ENCODE assay signal across 8 cellular contexts in the genomic region with DNA sequence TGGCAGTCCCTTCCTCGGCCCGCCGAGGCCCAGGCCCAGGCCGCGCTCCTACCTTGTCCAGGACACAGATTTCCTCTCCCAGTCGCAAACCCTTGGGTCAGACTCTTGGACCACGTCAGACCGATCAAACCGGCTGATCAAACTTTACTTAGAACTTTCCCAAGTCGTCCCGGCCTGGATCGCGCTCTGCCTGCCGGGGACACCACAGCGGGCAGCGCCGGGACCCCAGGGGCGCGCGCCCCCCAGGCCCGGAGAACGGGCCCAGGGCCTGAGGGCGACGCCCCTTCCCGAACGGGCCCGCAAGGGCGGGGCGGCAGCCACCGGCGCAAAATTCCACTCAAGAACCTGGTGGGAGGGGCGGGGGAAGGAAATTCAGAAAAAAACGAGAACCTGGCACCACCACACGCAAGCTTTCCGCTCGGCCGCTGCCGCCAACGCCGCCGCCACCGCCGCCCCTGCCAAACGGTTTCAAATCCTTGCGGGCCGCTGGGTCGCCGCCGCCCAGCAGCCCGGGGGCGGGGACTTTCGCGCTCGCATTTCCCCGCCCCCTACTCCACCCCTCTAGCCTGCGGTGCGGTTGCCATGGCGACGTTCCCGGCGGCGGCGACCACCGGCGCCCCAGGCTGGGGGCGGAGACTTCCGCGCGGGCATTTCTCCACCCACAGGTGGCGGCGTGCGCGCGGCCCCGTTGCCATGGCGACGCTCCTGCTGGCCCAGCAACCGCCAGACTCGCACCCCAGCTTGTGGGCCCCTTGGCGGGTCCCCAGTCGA. TPM values are rescaled to one million over a fixed set of nuclear protein-coding genes. Genes with fewer than 3 reads are reported as not detected.
DNase-seq lines count a peak whose midpoint lies in the region; ATAC-seq and TF ChIP-seq lines count a peak whose summit lies in the region.

A gene (minus strand): TSS at position 527 of the 771 bp plus-strand sequence.

- intact Hi-C loops in mucosa of descending colon (cut with DNase I, micrococcal nuclease), result no loop called here

- peak within 1 kb of the TSS; percentile 66 for H3K4me3 ChIP-seq in AG04450 (ENCODE audit: low read depth, low read length)
- peak within 1 kb of the TSS; percentile 74 for H3K4me3 ChIP-seq in epithelial cell of proximal tubule (ENCODE audit: low read depth, low read length)
- peak within 1 kb of the TSS; percentile 31 for H3K4me3 ChIP-seq in mucosa of descending colon

- peak within 1 kb of the TSS; percentile 47 for H3K27ac ChIP-seq in AG04450 (ENCODE audit: low read depth, low read length)

- H3K9me3 ChIP-seq in AG04450 (ENCODE audit: control insufficient read depth, insufficient read depth, low read length) (no peaks in the 10 kb centered on the region), mucosa of descending colon (no peaks in the 10 kb centered on the region)

- H3K36me3 ChIP-seq in mucosa of descending colon (ENCODE audit: low read depth), result no peaks in the 10 kb centered on the region

- CTCF ChIA-PET in AG04450 (lab: Charles Lee), result interaction anchor here (1.0 to 4.0 kb wide), 3 partner anchors 9 to 960 kb away, joined by 3 to 15 read pairs (median 4); no protein-coding TSS in a partner anchor

- peak; percentile 91 for ATAC-seq in mucosa of descending colon

- H3K27me3 ChIP-seq in AG04450 (ENCODE audit: control insufficient read depth, insufficient read depth, low read length), result no peaks in the 10 kb centered on the region

- TF ChIP-seq CTCF in AG04450 (IDR thresholded peaks at IDR 0.05; ENCODE audit: low read depth, low read length), result no peak
- no peak for TF ChIP-seq CTCF in epithelial cell of proximal tubule (conservative IDR thresholded peaks at IDR 0.05; ENCODE audit: low read depth, low read length)
- TF ChIP-seq CTCF in mucosa of descending colon (IDR thresholded peaks at IDR 0.05), result no peak

- peaks cover 5% of the 10 kb centered on the region for H3K4me1 ChIP-seq in mucosa of descending colon (ENCODE audit: low read depth)

- DNase-seq in AG04450 (ENCODE audit: low read depth, low spot score) (no peak), GM19240 (ENCODE audit: insufficient read length, low spot score) (peak; percentile 37), HS-5 (ENCODE audit: low read depth) (peak; percentile 23), NOMO-1 treated with dmso at 0.1 percent for 144 hours (lab: John Stamatoyannopoulos, UW; ENCODE audit: unreplicated experiment) (peak; percentile 67), activated T-cell treated with anti-CD3 and anti-CD28 coated beads for 24 hours (ENCODE audit: low read depth) (peak; percentile 77), epithelial cell of proximal tubule (ENCODE audit: low read depth) (no peak), mucosa of descending colon (peak; percentile 78 to 87 (median 85))
- peak; percentile 85 to 90 for DNase-seq in stimulated activated CD8-positive, alpha-beta memory T cell treated with anti-CD3 and anti-CD28 coated beads, Interleukin-2, amount 100 ng/mL, for 48 hours (ENCODE audit: low read depth in 2 of 2)

- POLR2A ChIA-PET in AG04450 (lab: Yijun Ruan, JAX), result interaction anchor here (0.7 kb wide), 1 partner anchor 41 kb away, joined by 3 read pairs; no protein-coding TSS in a partner anchor

RNA-seq across cellular contexts. Expression of the gene that starts here (rescaled TPM):
- polyA plus RNA-seq in AG04450 (2011; rRNA removed), result 5.7 and 6.3 TPM in 2 replicates
- 2.4 and 8.3 TPM in 2 replicates for polyA minus RNA-seq in AG04450 (2011; rRNA and poly(A)+ RNA removed)
- total RNA-seq in epithelial cell of proximal tubule (3.3 and 4.7 TPM in 2 replicates), mucosa of descending colon (10 to 100 TPM in 1 of 3 donors, 1 to 10 TPM in 2; 6.3 to 18.5 (median 7.0) TPM)

Comparison
In these comparisons a context has a peak if more than half of its experiments do, and no peak if none do; other contexts are left out.
1. DNase-seq: peak in GM19240 (single experiment), HS-5 (single experiment), NOMO-1 treated with dmso at 0.1 percent for 144 hours (single experiment), activated T-cell treated with anti-CD3 and anti-CD28 coated beads for 24 hours (single experiment), mucosa of descending colon (3 of 3) and stimulated activated CD8-positive, alpha-beta memory T cell treated with anti-CD3 and anti-CD28 coated beads, Interleukin-2, amount 100 ng/mL, for 48 hours (2 of 2); none in AG04450 (single experiment) and epithelial cell of proximal tubule (single experiment).
2. Peak in every context shown above with its lines, with median percentiles within 50 percentile points of each other: H3K4me3 ChIP-seq.